ENCODE assay signal across 24 cellular contexts in genomic region chr6:44658571-44658970, GRCh38.
"Had no signal": no experiment of that assay in that cellular context is flagged by ENCODE, and none has a peak within 500 bp of the region (broad histone marks: within the 10 kb centered on the region; RNA-seq: fewer than 3 reads in every experiment).

No MANE protein-coding gene starts in this region.

- H3K36me3 Mint-ChIP-seq: naive thymus-derived CD8-positive, alpha-beta T cell had no signal

- H3K27me3 ChIP-seq: hepatocyte, pancreas, suprapubic skin, upper lobe of right lung had no signal

- H3K36me3 ChIP-seq: left ventricle myocardium inferior, pancreas, prostate gland, spleen, suprapubic skin, thoracic aorta, tibial artery, upper lobe of right lung had no signal

- DNase-seq: left ventricle myocardium inferior; midbrain; naive thymus-derived CD8-positive, alpha-beta T cell; nucleus accumbens; pancreas; retina; right cardiac atrium; spleen; stimulated activated CD4-positive, alpha-beta T cell treated with anti-CD3 and anti-CD28 coated beads, Interleukin-4, amount 100 ng/mL, for 24 hours; stimulated activated naive CD4-positive, alpha-beta T cell; tibial artery; trophoblast cell had no signal

- H3K4me3 ChIP-seq: hepatocyte, left ventricle myocardium inferior, lung, pancreas, prostate gland, skin epidermis, spleen, suprapubic skin, thoracic aorta, tibial artery, upper lobe of right lung had no signal

- H3K27ac Mint-ChIP-seq: naive thymus-derived CD8-positive, alpha-beta T cell; nephron; stimulated activated effector memory CD8-positive, alpha-beta T cell treated with anti-CD3 and anti-CD28 coated beads, Interleukin-12 subunit alpha, Interleukin-12 subunit beta, amount 100 ng/mL, for 72 hours; stimulated activated naive CD8-positive, alpha-beta T cell treated with anti-CD3 and anti-CD28 coated beads, Interleukin-15, Interleukin-2, amounts not matched to agents 100 ng/mL and 50 ng/mL, for 24 hours had no signal

- ATAC-seq: naive thymus-derived CD8-positive, alpha-beta T cell; pancreas; right cardiac atrium; sciatic nerve; stimulated activated effector memory CD8-positive, alpha-beta T cell treated with anti-CD3 and anti-CD28 coated beads, Interleukin-12 subunit alpha, Interleukin-12 subunit beta, amount 100 ng/mL, for 72 hours; upper lobe of right lung had no signal

- H3K4me1 ChIP-seq: left ventricle myocardium inferior, pancreas had no signal

- H3K27ac ChIP-seq: hepatocyte, left ventricle myocardium inferior, pancreas, prostate gland, spleen, suprapubic skin, thoracic aorta, tibial artery, upper lobe of right lung had no signal

- H3K4me3 Mint-ChIP-seq: naive thymus-derived CD8-positive, alpha-beta T cell; nephron; neural crest cell; stimulated activated effector memory CD8-positive, alpha-beta T cell treated with anti-CD3 and anti-CD28 coated beads, Interleukin-12 subunit alpha, Interleukin-12 subunit beta, amount 100 ng/mL, for 72 hours; stimulated activated naive CD8-positive, alpha-beta T cell treated with anti-CD3 and anti-CD28 coated beads, Interleukin-15, Interleukin-2, amounts not matched to agents 100 ng/mL and 50 ng/mL, for 24 hours had no signal

- H3K9me3 ChIP-seq: pancreas, prostate gland, suprapubic skin, thoracic aorta, tibial artery, upper lobe of right lung had no signal
